In the genomic region with DNA sequence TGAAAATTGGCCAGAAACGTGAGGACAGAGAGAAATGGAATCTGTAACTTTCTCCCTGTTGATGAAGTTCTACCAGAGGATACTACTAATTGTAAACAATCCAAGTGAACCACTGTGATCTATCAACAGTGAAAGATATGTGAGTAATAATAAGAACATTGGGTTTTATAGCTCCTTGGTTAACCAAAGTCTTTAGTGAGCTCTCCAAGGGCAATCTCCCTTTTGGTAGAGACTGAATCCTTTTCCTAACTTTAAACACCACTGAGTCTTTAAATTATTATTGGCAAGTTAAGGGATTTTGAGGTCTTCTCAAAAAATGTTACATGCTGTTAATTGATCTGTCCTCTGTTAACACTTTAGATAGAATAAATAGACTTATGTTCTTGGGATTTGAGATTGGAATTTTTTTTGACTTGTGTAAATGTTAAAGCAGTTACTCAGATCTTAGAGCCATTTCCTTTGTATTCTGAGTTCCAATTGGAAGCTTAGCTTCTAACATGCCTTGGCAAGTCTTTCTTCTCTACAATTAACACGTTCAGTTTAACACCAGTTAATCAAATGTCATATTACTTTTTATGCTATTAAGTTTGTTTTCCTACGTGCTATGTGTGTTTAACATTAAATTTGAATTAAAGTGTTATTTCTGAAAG, we compare ENCODE assay signal across 27 cellular contexts.
DNase-seq lines count a peak whose midpoint lies in the region; FAIRE-seq lines count a peak whose summit lies in the region.
"Had no signal": no experiment of that assay in that cellular context is flagged by ENCODE, and none has a peak within 500 bp of the region (broad histone marks: within the 10 kb centered on the region; RNA-seq: fewer than 3 reads in every experiment).

No MANE protein-coding gene starts in this region.

- no peaks in the 10 kb centered on the region for H3K27me3 ChIP-seq in adipocyte (replicated peaks; ENCODE audit: control insufficient read depth, insufficient read depth, low read length)
- H3K27me3 ChIP-seq: gastroesophageal sphincter, transverse colon had no signal

- no peaks in the 10 kb centered on the region for H3K36me3 ChIP-seq in adipocyte (ENCODE audit: control insufficient read depth, insufficient read depth, low read length, severe bottlenecking)
- H3K36me3 ChIP-seq: gastroesophageal sphincter, transverse colon had no signal

- peak; percentile 86 for FAIRE-seq in G401.6 (lab: Jason Lieb, UNC)
- FAIRE-seq: colon, GM19239 had no signal

- peak overlapping the region; percentile 3 for H3K4me3 ChIP-seq in adipocyte (ENCODE audit: low read length)
- H3K4me3 ChIP-seq in skeletal muscle cell (ENCODE audit: low read depth, low read length) = no peak overlapping the region
- H3K4me3 ChIP-seq: gastroesophageal sphincter, GM23338, transverse colon had no signal

- no peak overlapping the region for H3K9ac ChIP-seq in adipocyte (ENCODE audit: low read length)

- DNase-seq in adipocyte (ENCODE audit: low read depth) (peak; percentile 24), fibroblast of peridontal ligament (ENCODE audit: extremely low read depth) (peak; percentile 38), skeletal muscle cell (ENCODE audit: low read depth) (peak; percentile 4), posterior cingulate gyrus (no peak), inferior parietal cortex (ENCODE audit: extremely low spot score) (no peak), NCI-H524 treated with DMSO at 0.1 percent for 48 hours (lab: John Stamatoyannopoulos, UW) (no peak), NCI-H2107 (lab: John Stamatoyannopoulos, UW) (no peak)
- DNase-seq: activated CD4-positive, alpha-beta T cell treated with anti-CD3 and anti-CD28 coated beads, Interleukin-2, amount 50 U/mL, for 48 hours; activated naive CD4-positive, alpha-beta T cell; aorta; Caco-2; KG1; left colon; NCI-H1048; NCI-H2081 treated with DMSO at 0.1 percent for 48 hours; NCI-H526; nucleus accumbens; right cardiac atrium; SHP77; stimulated activated naive B cell treated with anti-CD40 and anti-IgM and Interleukin-4, amounts not matched to agents 10 μg/mL and 1 μg/mL and 100 μg/mL, for 72 hours; T-cell; transverse colon had no signal

- H3K4me1 ChIP-seq in adipocyte (ENCODE audit: control insufficient read depth, insufficient read depth, low read length) = peaks cover 29% of the 10 kb centered on the region
- H3K4me1 ChIP-seq: Caco-2, transverse colon had no signal

- intact Hi-C loops in posterior cingulate gyrus (cut with DNase I) = no loop called here

- no peaks in the 10 kb centered on the region for H3K9me3 ChIP-seq in adipocyte (ENCODE audit: control insufficient read depth, low read length)
- H3K9me3 ChIP-seq: Caco-2, gastroesophageal sphincter, transverse colon had no signal

Comparison
In these comparisons a context has a peak if more than half of its experiments do, and no peak if none do; other contexts are left out.
1. DNase-seq: peak in adipocyte (single experiment), fibroblast of peridontal ligament (single experiment) and skeletal muscle cell (single experiment); none in posterior cingulate gyrus (0 of 10), inferior parietal cortex (single experiment), NCI-H524 treated with DMSO at 0.1 percent for 48 hours (single experiment) and NCI-H2107 (single experiment).